8 cellular contexts compared by ENCODE assay signal in genomic region chr16:57045694-57046381, GRCh38. TPM values are rescaled to one million over a fixed set of nuclear protein-coding genes. Genes with fewer than 3 reads are reported as not detected.
DNase-seq lines count a peak whose midpoint lies in the region; ATAC-seq, FAIRE-seq and TF ChIP-seq lines count a peak whose summit lies in the region.

No MANE protein-coding gene starts in this region.

- H3K4me3 Mint-ChIP-seq in H9, result peak overlapping the region in 1 of 2 experiments; percentile 62; a peak in 2 of 5 replicates
- H3K4me3 Mint-ChIP-seq in T-helper 17 cell, result no peak overlapping the region

- POLR2A ChIA-PET in H1 (lab: Charles Lee; ENCODE audit: partially characterized antibody), result interaction anchor here (0.6 kb wide), 1 partner anchor 13 kb away, joined by 3 read pairs; no protein-coding TSS in a partner anchor

- peaks cover 4 to 5% of the 10 kb centered on the region in 2 experiments for H3K9me3 Mint-ChIP-seq in H9

- TF ChIP-seq POLR2A in H1 (IDR thresholded peaks at IDR 0.05; ENCODE audit: control extremely low read depth in 1 of 2, low read depth in 2 of 2, low read length in 2 of 2), result no peak

- H3K4me2 ChIP-seq in BLaER1 (peak overlapping the region; percentile 98), H9 (ENCODE audit: insufficient read depth, insufficient read length, low read length) (peak overlapping the region; percentile 3), H1 (ENCODE audit: insufficient read depth in 1 of 2, low read depth in 2 of 2, low read length in 2 of 2) (no peak overlapping the region; a peak in 1 of 4 replicates)

- H3K36me3 ChIP-seq in BLaER1 (peaks cover 52% of the 10 kb centered on the region), H1 (ENCODE audit: control insufficient read depth in 2 of 4, insufficient read depth in 4 of 4, low read length in 3 of 4) (no peaks in the 10 kb centered on the region), tibial artery (peaks cover 5 to 37% (median 15%) of the 10 kb centered on the region in 3 donors)

- H2BK5ac ChIP-seq in H9 (ENCODE audit: insufficient read length, low read length) (no peak overlapping the region), H1 (ENCODE audit: low read depth, low read length) (no peak overlapping the region)

- H3K9me3 ChIP-seq in BLaER1 (no peaks in the 10 kb centered on the region), H9 (ENCODE audit: control insufficient read depth, low read depth, low read length) (no peaks in the 10 kb centered on the region), T-helper 17 cell (ENCODE audit: control insufficient read depth, low read length, poor library complexity, severe bottlenecking) (no peaks in the 10 kb centered on the region), H1 (ENCODE audit: insufficient read depth in 2 of 2, low read depth in 1 of 2, low read length in 1 of 2) (0 out of 4 replicates have a peak, but pooled peaks cover 0 to 4% of the 10 kb centered on the region in 2 experiments), tibial artery (no peaks in the 10 kb centered on the region)

- no peak overlapping the region for H2BK120ac ChIP-seq in H9 (ENCODE audit: low read depth, low read length, poor library complexity, severe bottlenecking)
- H2BK120ac ChIP-seq in H1 (replicated peaks; ENCODE audit: low read depth, low read length), result no peak overlapping the region

- peak overlapping the region in 1 of 3 experiments; percentile 54; a peak in 1 of 7 replicates for H3K27ac Mint-ChIP-seq in H9
- H3K27ac Mint-ChIP-seq in T-helper 17 cell, result peak overlapping the region; percentile 95

- H2BK20ac ChIP-seq in H9 (ENCODE audit: low read depth, low read length, poor library complexity, severe bottlenecking), result no peak overlapping the region
- H2BK20ac ChIP-seq in H1 (ENCODE audit: low read length), result no peak overlapping the region

- H3K56ac ChIP-seq in H9 (ENCODE audit: insufficient read length, low read depth, low read length) (no peak overlapping the region), H1 (replicated peaks; ENCODE audit: insufficient read length, low read depth, low read length) (no peak overlapping the region)

- H4K91ac ChIP-seq in H9 (ENCODE audit: insufficient read length, low read depth, low read length) (no peak overlapping the region), H1 (replicated peaks; ENCODE audit: insufficient read length, low read length) (no peak overlapping the region)

- H4K5ac ChIP-seq in H9 (ENCODE audit: insufficient read length, low read depth, low read length) (no peak overlapping the region), H1 (ENCODE audit: insufficient read length, low read depth, low read length) (no peak overlapping the region)

- intact Hi-C loops in tibial artery (cut with DNase I; ENCODE audit: low total_unique reads), result loop anchor here (5.0 kb wide), 1 partner anchor 179 kb away; the partner anchor contains the start of gene SLC12A3

- no peak overlapping the region for H3K23ac ChIP-seq in H9 (ENCODE audit: insufficient read length, low read depth, low read length)
- H3K23ac ChIP-seq in H1 (ENCODE audit: insufficient read length), result no peak overlapping the region

- H2AFZ ChIP-seq in H9 (ENCODE audit: low read length) (no peak overlapping the region), H1 (ENCODE audit: low read length) (peak overlapping the region; percentile 92)

- H3K4ac ChIP-seq in H9 (ENCODE audit: low read depth, low read length) (no peak overlapping the region), H1 (replicated peaks; ENCODE audit: insufficient read length, low read depth, low read length) (no peak overlapping the region)

- peak; percentile 61 to 73 for TF ChIP-seq RAD21 in H1 (IDR thresholded peaks at IDR 0.05 in 1 of 2, conservative IDR thresholded peaks at IDR 0.05 in 1 of 2; ENCODE audit: low read depth in 2 of 2, low read length in 2 of 2)

- DNase-seq in H9 (peak; percentile 80), T-helper 17 cell (no peak), H1 (ENCODE audit: low read depth in 1 of 2, low spot score in 2 of 2) (peak in 1 of 2 experiments; percentile 84), medulla oblongata (ENCODE audit: extremely low spot score) (peak; percentile 82), tibial artery (peak; percentile 83 to 84)

- H3K4me1 ChIP-seq in BLaER1 (peaks cover 62% of the 10 kb centered on the region), H9 (ENCODE audit: insufficient read depth, low read length) (peaks cover 3% of the 10 kb centered on the region; the same call in 1 of the 2 replicates), H1 (replicated peaks in 1 of 4; ENCODE audit: control insufficient read depth in 3 of 4, insufficient read depth in 4 of 4, low read length in 3 of 4) (no peaks in the 10 kb centered on the region), tibial artery (peaks cover 0 to 8% (median 6%) of the 10 kb centered on the region in 4 donors)

- no peak overlapping the region for H2BK12ac ChIP-seq in H9 (ENCODE audit: insufficient read length, low read depth, low read length)
- H2BK12ac ChIP-seq in H1 (ENCODE audit: low read depth, low read length), result no peak overlapping the region

- H3K27me3 ChIP-seq in BLaER1 (no peaks in the 10 kb centered on the region), H9 (ENCODE audit: insufficient read depth, low read length) (no peaks in the 10 kb centered on the region), H1 (replicated peaks in 1 of 4; ENCODE audit: control insufficient read depth in 3 of 4, extremely low read depth in 1 of 4, insufficient read depth in 3 of 4, low read length in 3 of 4) (no peaks in the 10 kb centered on the region), tibial artery (no peaks in the 10 kb centered on the region)

- CTCF ChIA-PET in H1 (lab: Charles Lee; ENCODE audit: partially characterized antibody), result interaction anchor here (0.6 to 6.0 kb wide), 31 partner anchors 9 to 284 kb away, joined by 3 to 75 read pairs (median 4); partner anchors contain the start of gene CETP

- H4K8ac ChIP-seq in H9 (replicated peaks; ENCODE audit: insufficient read length, low read depth, low read length) (no peak overlapping the region), H1 (ENCODE audit: extremely low read depth, insufficient read depth, low read length) (no peak overlapping the region)

- H2BK15ac ChIP-seq in H9 (ENCODE audit: low read depth, low read length) (0 out of 2 replicates have a peak overlapping the region, but pooled peaks have one; percentile 26), H1 (ENCODE audit: low read length) (0 out of 2 replicates have a peak overlapping the region, but pooled peaks have one; percentile 74)

- no peak for ATAC-seq in T-helper 17 cell
- ATAC-seq in HG03521 (IDR thresholded peaks at IDR 0.05; ENCODE audit: unreplicated experiment), result no peak
- ATAC-seq in GM21786 (IDR thresholded peaks at IDR 0.05; ENCODE audit: unreplicated experiment), result no peak

- H3K4me3 ChIP-seq in BLaER1 (peak overlapping the region; percentile 47), H1 (ENCODE audit: extremely low read depth in 1 of 4, insufficient read depth in 2 of 4, low read depth in 3 of 4, low read length in 4 of 4) (no peak overlapping the region), tibial artery (peak overlapping the region in 1 of 2 donors; percentile 27)

- H3T11ph ChIP-seq in H9 (ENCODE audit: low read length), result no peak overlapping the region

- peaks cover 0 to 4% (median 0%) of the 10 kb centered on the region in 3 experiments; a peak in 3 of 7 replicates for H3K36me3 Mint-ChIP-seq in H9 (ENCODE audit: insufficient read depth in 1 of 3, low read depth in 3 of 3)
- peaks cover 7% of the 10 kb centered on the region for H3K36me3 Mint-ChIP-seq in T-helper 17 cell (ENCODE audit: low read depth)

- no peak for TF ChIP-seq EP300 in H1 (IDR thresholded peaks at IDR 0.05; ENCODE audit: borderline replicate concordance in 1 of 2, low read depth in 2 of 2, low read length in 2 of 2)

- H3K9ac ChIP-seq in BLaER1 (peak overlapping the region; percentile 69), H9 (ENCODE audit: extremely low read depth, insufficient read length, low read length) (no peak overlapping the region), H1 (replicated peaks in 1 of 4; ENCODE audit: extremely low read depth in 1 of 4, low read depth in 3 of 4, low read length in 3 of 4) (no peak overlapping the region)

- H3K79me2 ChIP-seq in H9 (ENCODE audit: insufficient read depth, low read length), result no peaks in the 10 kb centered on the region
- no peaks in the 10 kb centered on the region for H3K79me2 ChIP-seq in H1 (ENCODE audit: control insufficient read depth in 1 of 2, insufficient read depth in 2 of 2, low read length in 2 of 2)

- H3K18ac ChIP-seq in H9 (ENCODE audit: insufficient read length, low read depth, low read length) (no peak overlapping the region), H1 (ENCODE audit: extremely low read depth, low read length) (no peak overlapping the region)

- H3K4me1 Mint-ChIP-seq in H9 (peaks cover 9 to 25% of the 10 kb centered on the region in 2 experiments), T-helper 17 cell (peaks cover 27% of the 10 kb centered on the region)

- H3K27me3 Mint-ChIP-seq in H9 (ENCODE audit: low read depth) (peaks cover 4% of the 10 kb centered on the region), T-helper 17 cell (no peaks in the 10 kb centered on the region)

- WGBS in H9 (ENCODE audit: extremely low coverage, insufficient read length, low lambda C conversion rate), result no CpG with 5 or more reads among the region's 13 CpGs
- WGBS in H1 (ENCODE audit: extremely low coverage in 1 of 2, insufficient coverage in 1 of 2, insufficient read length in 1 of 2, insufficient replicate concordance in 2 of 2, low coverage in 1 of 2, low lambda C conversion rate in 2 of 2, missing lambda C conversion rate in 1 of 2), 2 experiments, result 55% methylated on average over 13 of the region's 13 CpGs; no CpG with 5 or more reads in 1 of the 2 experiments

- no peak overlapping the region for H2AK5ac ChIP-seq in H9 (ENCODE audit: insufficient read length, low read length)
- no peak overlapping the region for H2AK5ac ChIP-seq in H1 (ENCODE audit: low read depth, low read length)

- no peaks in the 10 kb centered on the region for H3K23me2 ChIP-seq in H9 (ENCODE audit: insufficient read length, low read depth, low read length, poor library complexity, severe bottlenecking)
- H3K23me2 ChIP-seq in H1 (ENCODE audit: low read depth, low read length), result no peaks in the 10 kb centered on the region

- FAIRE-seq in H1 (lab: Jason Lieb, UNC), result peak; percentile 36

- TF ChIP-seq CTCF in H9 (conservative IDR thresholded peaks at IDR 0.05), result peak; percentile 72
- TF ChIP-seq CTCF in H1 (IDR thresholded peaks at IDR 0.05; ENCODE audit: control extremely low read depth in 1 of 3, insufficient read depth in 1 of 3, low read depth in 1 of 3, low read length in 3 of 3), result peak; percentile 66 to 87 (median 79)
- TF ChIP-seq CTCF in tibial artery (IDR thresholded peaks at IDR 0.05), result peak; percentile 70 to 74

- H3K14ac ChIP-seq in H9 (ENCODE audit: insufficient read depth, low read length) (no peak overlapping the region), H1 (ENCODE audit: insufficient read length) (no peak overlapping the region)

- H3K79me1 ChIP-seq in H9 (ENCODE audit: insufficient read depth, low read depth, low read length, poor library complexity, severe bottlenecking), result no peaks in the 10 kb centered on the region
- no peaks in the 10 kb centered on the region for H3K79me1 ChIP-seq in H1 (ENCODE audit: low read depth, low read length)

- H3K27ac ChIP-seq in BLaER1, result peak overlapping the region; percentile 96
- H3K27ac ChIP-seq in H9 (ENCODE audit: insufficient read length, low read depth, low read length), result no peak overlapping the region
- H3K27ac ChIP-seq in H1 (ENCODE audit: low read depth, low read length), result no peak overlapping the region
- peak overlapping the region; percentile 17 to 53 for H3K27ac ChIP-seq in tibial artery

- no peaks in the 10 kb centered on the region for H4K20me1 ChIP-seq in BLaER1
- no peaks in the 10 kb centered on the region for H4K20me1 ChIP-seq in H9 (ENCODE audit: control insufficient read depth, insufficient read depth, insufficient read length)
- H4K20me1 ChIP-seq in H1 (replicated peaks in 1 of 2; ENCODE audit: control insufficient read depth in 1 of 2, insufficient read depth in 2 of 2, low read length in 2 of 2), result no peaks in the 10 kb centered on the region

RNA-seq across cellular contexts. Expression of gene CPNE2, which starts 46.5 kb away (rescaled TPM):
- 8.0 and 8.1 TPM in 2 replicates for total RNA-seq in H9 (2021)
- 1 to 10 TPM; 2.4 to 4.4 TPM for total RNA-seq in T-helper 17 cell
- 10.6 and 11.6 TPM in 2 replicates for total RNA-seq in H1 (2021; fragmentation: NEBNext Ultra II Directional; extraction: Animal tissue kit (Norgen Biotek cat#: 25700))
- 38.0 and 39.5 TPM in 2 replicates for polyA plus RNA-seq in H1 (2011; rRNA removed)
- polyA plus RNA-seq in H1 (2011; cell fraction: cytosol; rRNA removed), result 23.2 TPM
- 22.3 TPM for polyA plus RNA-seq in H1 (2011; cell fraction: nucleus; rRNA removed)
- polyA plus RNA-seq in H1 (2012, experiment 1 of 2), result 11.1 to 18.8 TPM (median 16.3 TPM) in 4 replicates
- polyA plus RNA-seq in H1 (2012, experiment 2 of 2), result 20.5 TPM
- polyA plus RNA-seq in H1 (2013, experiment 1 of 2), result 26.2 TPM
- 24.6 TPM for polyA plus RNA-seq in H1 (2013, experiment 2 of 2)
- 16.1 and 18.7 TPM in 2 replicates for polyA minus RNA-seq in H1 (2011; rRNA and poly(A)+ RNA removed)
- polyA minus RNA-seq in H1 (2011; cell fraction: cytosol; rRNA and poly(A)+ RNA removed), result 11.2 TPM
- 9.8 TPM for polyA minus RNA-seq in H1 (2011; cell fraction: nucleus; rRNA and poly(A)+ RNA removed)

RNA-seq across cellular contexts. Expression of gene NLRC5, which starts 56.5 kb away (rescaled TPM):
- total RNA-seq in H9 (2021) (1.6 and 2.4 TPM in 2 replicates), T-helper 17 cell (100 to 1,000 TPM; 381 to 578 TPM)
- 2.8 and 3.2 TPM in 2 replicates for total RNA-seq in H1 (2021; fragmentation: NEBNext Ultra II Directional; extraction: Animal tissue kit (Norgen Biotek cat#: 25700))
- polyA plus RNA-seq in H1 (2011; rRNA removed), result 2.0 and 2.2 TPM in 2 replicates
- 1.8 TPM for polyA plus RNA-seq in H1 (2011; cell fraction: cytosol; rRNA removed)
- polyA plus RNA-seq in H1 (2011; cell fraction: nucleus; rRNA removed), result 8.8 TPM
- 0.97 to 4.4 TPM (median 2.8 TPM) in 4 replicates for polyA plus RNA-seq in H1 (2012, experiment 1 of 2)
- polyA plus RNA-seq in H1 (2012, experiment 2 of 2), result 1.3 TPM
- polyA plus RNA-seq in H1 (2013, experiment 1 of 2), result 1.3 TPM
- polyA plus RNA-seq in H1 (2013, experiment 2 of 2), result 1.1 TPM
- polyA minus RNA-seq in H1 (2011; rRNA and poly(A)+ RNA removed), result 4.4 and 5.0 TPM in 2 replicates
- polyA minus RNA-seq in H1 (2011; cell fraction: cytosol; rRNA and poly(A)+ RNA removed), result 2.4 TPM
- 10.5 TPM for polyA minus RNA-seq in H1 (2011; cell fraction: nucleus; rRNA and poly(A)+ RNA removed)

Comparison
In these comparisons a context has a peak if more than half of its experiments do, and no peak if none do; other contexts are left out.
1. H3K27ac ChIP-seq: peak in BLaER1 (single experiment) and tibial artery (2 of 2); none in H9 (single experiment) and H1 (single experiment).
2. H3K4me2 ChIP-seq: peak in BLaER1 (single experiment) and H9 (single experiment); none in H1 (0 of 2).
3. DNase-seq: peak in H9 (single experiment), medulla oblongata (single experiment) and tibial artery (2 of 2); none in T-helper 17 cell (0 of 3).
4. RNA of gene NLRC5, which starts 56.5 kb away (total RNA-seq): 381 to 578 TPM in T-helper 17 cell; 2.8 to 3.2 TPM in H1 and 1.6 to 2.4 TPM in H9; every median in the first group is over 10 times any median in the second.
5. Peak in every context shown above with its lines, with median percentiles within 50 percentile points of each other: CTCF ChIP-seq.